Comparison of ENCODE assay signal across 8 cellular contexts in genomic region chr13:37059848-37060192, GRCh38.
DNase-seq lines count a peak whose midpoint lies in the region; ATAC-seq and TF ChIP-seq lines count a peak whose summit lies in the region.

No MANE protein-coding gene starts in this region.

- H3K9ac ChIP-seq in iPS-20b (ENCODE audit: low read depth, low read length) (peak overlapping the region; percentile 51; the same call in 1 of the 2 replicates), subcutaneous abdominal adipose tissue (ENCODE audit: low read length in 5 of 5) (peak overlapping the region; percentile 46 to 86 (median 75))

- peaks cover 5% of the 10 kb centered on the region for H3K36me3 ChIP-seq in iPS-20b (ENCODE audit: insufficient read depth, low read depth, low read length)
- peaks cover 0 to 3% (median 0%) of the 10 kb centered on the region in 5 donors for H3K36me3 ChIP-seq in subcutaneous abdominal adipose tissue (ENCODE audit: control insufficient read depth in 5 of 5, insufficient read depth in 5 of 5, low read length in 5 of 5)

- no peak for TF ChIP-seq CTCF in GM13977 (IDR thresholded peaks at IDR 0.05; ENCODE audit: extremely low read depth, insufficient read depth, missing control alignments)
- TF ChIP-seq CTCF in WI38 (IDR thresholded peaks at IDR 0.05; ENCODE audit: low read depth, low read length) = no peak

- DNase-seq in GM13977 (ENCODE audit: low spot score) (peak; percentile 11), COLO829 (ENCODE audit: low spot score) (no peak), NCI-H2081 (lab: John Stamatoyannopoulos, UW) (no peak), SHP77 treated with DMSO at 0.1 percent for 48 hours (lab: John Stamatoyannopoulos, UW) (no peak)

- in situ Hi-C loops in GM13977 (cut with MboI; ENCODE audit: low pct_unique_long_range_greater_than_20kb, low sequenced_read_pairs, unreplicated experiment) = no loop called here

- peaks cover 1% of the 10 kb centered on the region; the same call in 1 of the 2 replicates for H3K4me1 ChIP-seq in iPS-20b (ENCODE audit: insufficient read depth, low read length)
- peaks cover 0 to 26% (median 20%) of the 10 kb centered on the region in 5 donors for H3K4me1 ChIP-seq in subcutaneous abdominal adipose tissue (ENCODE audit: control insufficient read depth in 5 of 5, insufficient read depth in 5 of 5, low read length in 5 of 5)

- H3K4me3 ChIP-seq in WI38 (ENCODE audit: low read depth, low read length) (peak overlapping the region; percentile 77), iPS-20b (ENCODE audit: low read length) (peak overlapping the region; percentile 80), subcutaneous abdominal adipose tissue (ENCODE audit: low read depth in 1 of 5, low read length in 5 of 5) (peak overlapping the region; percentile 90 to 99 (median 94))

- no peak overlapping the region for H3K27ac ChIP-seq in iPS-20b (ENCODE audit: low read length)
- H3K27ac ChIP-seq in subcutaneous abdominal adipose tissue (ENCODE audit: low read depth, low read length) = peak overlapping the region; percentile 81

- no peaks in the 10 kb centered on the region for H3K27me3 ChIP-seq in iPS-20b (ENCODE audit: insufficient read depth, low read length)
- no peaks in the 10 kb centered on the region for H3K27me3 ChIP-seq in subcutaneous abdominal adipose tissue (ENCODE audit: control insufficient read depth in 5 of 5, insufficient read depth in 4 of 5, low read length in 5 of 5)

- H3K9me3 ChIP-seq in iPS-20b (ENCODE audit: insufficient read depth, low read depth, low read length) = no peaks in the 10 kb centered on the region
- H3K9me3 ChIP-seq in subcutaneous abdominal adipose tissue (ENCODE audit: control insufficient read depth in 5 of 5, low read length in 5 of 5) = no peaks in the 10 kb centered on the region

- ATAC-seq in HG02588 (IDR thresholded peaks at IDR 0.05; ENCODE audit: unreplicated experiment) = peak; percentile 20
